In the genomic region with DNA sequence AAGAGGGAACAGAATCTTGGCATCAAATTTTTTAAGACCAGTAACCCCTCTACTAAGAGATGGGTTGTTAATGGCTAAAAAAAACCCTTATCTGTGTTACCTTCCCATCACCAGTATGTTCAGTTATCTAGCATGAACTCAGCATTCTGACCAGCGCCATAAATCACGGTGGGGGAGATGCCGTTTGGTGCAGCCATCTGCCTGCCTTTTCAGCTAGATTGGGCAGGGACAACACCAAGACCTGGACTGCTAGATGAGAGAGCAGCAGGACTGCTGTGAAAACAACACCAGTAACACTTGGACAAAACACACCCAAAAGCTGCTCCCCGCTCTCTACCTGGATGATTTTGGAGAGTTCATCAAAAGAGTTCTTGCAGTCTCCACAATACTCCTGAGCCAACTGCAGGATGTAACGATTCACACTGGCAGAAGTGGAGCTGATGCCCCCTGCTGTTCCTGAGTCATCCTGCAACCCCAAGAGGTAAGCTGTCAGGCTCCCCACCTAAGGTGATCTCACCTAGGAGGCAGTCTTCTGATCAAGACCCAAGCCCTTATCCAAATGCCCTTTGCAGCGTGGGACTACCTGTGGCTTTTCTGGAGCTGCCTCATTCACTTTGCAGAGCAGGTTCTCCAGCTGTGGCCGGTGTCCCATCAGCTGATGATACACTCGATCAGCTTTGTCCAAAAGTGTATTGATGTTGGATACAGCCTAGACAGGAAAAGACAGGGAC, we compare ENCODE assay signal across 9 cellular contexts.
A peak's percentile ranks its signal among the peaks of the same experiment; 100 is the strongest.
DNase-seq lines count a peak whose midpoint lies in the region; ATAC-seq and TF ChIP-seq lines count a peak whose summit lies in the region.
"Had no signal": no experiment of that assay in that cellular context is flagged by ENCODE, and none has a peak within 500 bp of the region (broad histone marks: within the 10 kb centered on the region; RNA-seq: fewer than 3 reads in every experiment).

No MANE protein-coding gene starts in this region.

- H3K36me3 Mint-ChIP-seq in CD14-positive monocyte (peaks cover 99% of the 10 kb centered on the region in 2 donors), brain (peaks cover 86% of the 10 kb centered on the region)

- H3K4me3 Mint-ChIP-seq in CD14-positive monocyte, result no peak overlapping the region
- no peak overlapping the region for H3K4me3 Mint-ChIP-seq in brain

- no peak overlapping the region for H3K9ac ChIP-seq in mesenchymal stem cell (ENCODE audit: low read length)

- H3K27me3 Mint-ChIP-seq in CD14-positive monocyte (ENCODE audit: low read depth in 3 of 3) (peaks cover 0 to 1% (median 0%) of the 10 kb centered on the region in 3 donors), brain (no peaks in the 10 kb centered on the region)

- H2BK15ac ChIP-seq in mesenchymal stem cell (ENCODE audit: low read depth, poor library complexity, severe bottlenecking), result no peak overlapping the region

- no peak for ATAC-seq in GM21529 (IDR thresholded peaks at IDR 0.05; ENCODE audit: unreplicated experiment)
- ATAC-seq in HG03460 (IDR thresholded peaks at IDR 0.05; ENCODE audit: unreplicated experiment), result no peak
- ATAC-seq in HG03196 (IDR thresholded peaks at IDR 0.05; ENCODE audit: unreplicated experiment), result no peak

- no peak overlapping the region for H3K4ac ChIP-seq in mesenchymal stem cell (ENCODE audit: low read depth in 1 of 2, low read length in 2 of 2)

- H4K8ac ChIP-seq in mesenchymal stem cell (ENCODE audit: low read length), result no peak overlapping the region

- H3K27ac Mint-ChIP-seq in CD14-positive monocyte, result no peak overlapping the region
- no peak overlapping the region for H3K27ac Mint-ChIP-seq in brain

- no peak overlapping the region for H2AFZ ChIP-seq in mesenchymal stem cell (ENCODE audit: low read depth, low read length)

- H2BK5ac ChIP-seq in mesenchymal stem cell (ENCODE audit: low read depth, low read length, poor library complexity, severe bottlenecking), result no peak overlapping the region

- no peak overlapping the region for H3K4me2 ChIP-seq in mesenchymal stem cell (ENCODE audit: low read length, poor library complexity, severe bottlenecking)

- no peaks in the 10 kb centered on the region for H3K4me1 Mint-ChIP-seq in CD14-positive monocyte
- peaks cover 8% of the 10 kb centered on the region for H3K4me1 Mint-ChIP-seq in brain

- H3K27ac ChIP-seq in RWPE1 (no peak overlapping the region), mesenchymal stem cell (ENCODE audit: low read length, poor library complexity, severe bottlenecking) (peak overlapping the region; percentile 0)
- H3K27ac ChIP-seq: thoracic aorta had no signal

- H3K18ac ChIP-seq in mesenchymal stem cell (ENCODE audit: low read depth in 1 of 2, low read length in 2 of 2), result no peak overlapping the region

- peaks cover 21% of the 10 kb centered on the region for H3K79me1 ChIP-seq in mesenchymal stem cell (replicated peaks; ENCODE audit: low read length, poor library complexity, severe bottlenecking)

- CTCF ChIA-PET in RWPE1 (lab: Yijun Ruan, JAX), result interaction anchor here (0.6 to 0.7 kb wide), 4 partner anchors 20 to 228 kb away, joined by 3 to 4 read pairs (median 3); no protein-coding TSS in a partner anchor

- 84% methylated on average over 8 of the region's 8 CpGs for WGBS in mesenchymal stem cell

- no peak for DNase-seq in CD14-positive monocyte (ENCODE audit: low spot score)
- peak; percentile 26 for DNase-seq in GM20000 (ENCODE audit: low spot score)
- peak; percentile 49 for DNase-seq in RWPE1 (ENCODE audit: low spot score)
- DNase-seq in mesenchymal stem cell, result peak; percentile 30

- H3K4me1 ChIP-seq in mesenchymal stem cell (ENCODE audit: control insufficient read depth, insufficient read depth, low read depth, low read length), result peaks cover 22% of the 10 kb centered on the region

- H3K9me3 Mint-ChIP-seq in CD14-positive monocyte (no peaks in the 10 kb centered on the region), brain (no peaks in the 10 kb centered on the region)

- no peak overlapping the region for H2AK5ac ChIP-seq in mesenchymal stem cell (ENCODE audit: low read length, severe bottlenecking)

- POLR2A ChIA-PET in RWPE1 (lab: Yijun Ruan, JAX; ENCODE audit: low non-redundant PET), result no interaction called here

- intact Hi-C loops in CD14-positive monocyte (cut with micrococcal nuclease), result no loop called here

- H2BK120ac ChIP-seq in mesenchymal stem cell (ENCODE audit: low read depth, low read length), result no peak overlapping the region

- no peak overlapping the region for H3K14ac ChIP-seq in mesenchymal stem cell (ENCODE audit: low read length in 2 of 2)

- H3K23ac ChIP-seq in mesenchymal stem cell (ENCODE audit: low read length in 2 of 2), result no peak overlapping the region

- H3K36me3 ChIP-seq in mesenchymal stem cell (ENCODE audit: control insufficient read depth in 1 of 2, insufficient read depth in 2 of 2, low read depth in 1 of 2, low read length in 2 of 2), result peaks cover 71 to 100% of the 10 kb centered on the region in 2 experiments

- TF ChIP-seq CTCF in CD14-positive monocyte (IDR thresholded peaks at IDR 0.05) (peak; percentile 30), GM20000 (IDR thresholded peaks at IDR 0.05; ENCODE audit: extremely low read depth, missing control alignments) (no peak), RWPE1 (conservative IDR thresholded peaks at IDR 0.05; ENCODE audit: low read depth) (peak; percentile 38), brain (conservative IDR thresholded peaks at IDR 0.05) (peak; percentile 47 to 65)

- no peaks in the 10 kb centered on the region for H3K9me3 ChIP-seq in mesenchymal stem cell (ENCODE audit: control insufficient read depth, low read length)
- H3K9me3 ChIP-seq: thoracic aorta had no signal

- no peak overlapping the region for H2BK12ac ChIP-seq in mesenchymal stem cell (ENCODE audit: low read length in 2 of 2)

- H3K4me3 ChIP-seq in mesenchymal stem cell (ENCODE audit: insufficient read depth in 1 of 2, low read depth in 1 of 2, low read length in 2 of 2), result no peak overlapping the region
- H3K4me3 ChIP-seq: thoracic aorta had no signal

- no peak overlapping the region for H4K91ac ChIP-seq in mesenchymal stem cell (ENCODE audit: low read length)

- no peaks in the 10 kb centered on the region for H3K27me3 ChIP-seq in mesenchymal stem cell (ENCODE audit: control insufficient read depth in 1 of 2, insufficient read depth in 1 of 2, low read length in 2 of 2)
